19 cellular contexts compared by ENCODE assay signal in genomic region chr18:10463741-10464140, GRCh38. TPM values are rescaled to one million over a fixed set of nuclear protein-coding genes. Genes with fewer than 3 reads are reported as not detected.
DNase-seq lines count a peak whose midpoint lies in the region; ATAC-seq and TF ChIP-seq lines count a peak whose summit lies in the region.
"Had no signal": no experiment of that assay in that cellular context is flagged by ENCODE, and none has a peak within 500 bp of the region (broad histone marks: within the 10 kb centered on the region; RNA-seq: fewer than 3 reads in every experiment).

No MANE protein-coding gene starts in this region.

- H3K4me3 ChIP-seq in BLaER1 (0 out of 2 replicates have a peak overlapping the region, but pooled peaks have one; percentile 2), SK-N-MC (peak overlapping the region; percentile 60)
- H3K4me3 ChIP-seq: HAP-1 had no signal

- H3K27ac ChIP-seq in BLaER1 (peak overlapping the region; percentile 73), SK-N-MC (peak overlapping the region; percentile 100)
- H3K27ac ChIP-seq: KMS-11 had no signal

- H3K36me3 Mint-ChIP-seq in glutamatergic neuron (ENCODE audit: unreplicated experiment): peaks cover 7% of the 10 kb centered on the region
- no peaks in the 10 kb centered on the region for H3K36me3 Mint-ChIP-seq in stimulated activated memory B cell treated with anti-CD40 and anti-IgM and Interleukin-4, amounts not matched to agents 10 μg/mL and 1 μg/mL and 100 μg/mL, for 72 hours
- H3K36me3 Mint-ChIP-seq: CD8-positive, alpha-beta memory T cell had no signal

- in situ Hi-C loops in GM13976 (cut with MboI; ENCODE audit: low sequenced_read_pairs, unreplicated experiment): no loop called here

- no peak for ATAC-seq in stimulated activated memory B cell treated with anti-CD40 and anti-IgM and Interleukin-4, amounts not matched to agents 10 μg/mL and 1 μg/mL and 100 μg/mL, for 72 hours

- H3K9me3 ChIP-seq in BLaER1 (no peaks in the 10 kb centered on the region; the same call in 1 of the 2 replicates), SK-N-MC (ENCODE audit: low read depth, low read length) (no peaks in the 10 kb centered on the region)
- H3K9me3 ChIP-seq: HAP-1 had no signal

- H3K4me1 ChIP-seq in BLaER1: peaks cover 67% of the 10 kb centered on the region
- H3K4me1 ChIP-seq: HAP-1 had no signal

- peaks cover 52% of the 10 kb centered on the region for H3K4me1 Mint-ChIP-seq in glutamatergic neuron (ENCODE audit: low read depth, unreplicated experiment)
- H3K4me1 Mint-ChIP-seq in stimulated activated memory B cell treated with anti-CD40 and anti-IgM and Interleukin-4, amounts not matched to agents 10 μg/mL and 1 μg/mL and 100 μg/mL, for 72 hours: no peaks in the 10 kb centered on the region
- H3K4me1 Mint-ChIP-seq: CD8-positive, alpha-beta memory T cell had no signal

- H3K27me3 ChIP-seq in BLaER1: no peaks in the 10 kb centered on the region

- peaks cover 2% of the 10 kb centered on the region for H3K27me3 Mint-ChIP-seq in glutamatergic neuron (ENCODE audit: unreplicated experiment)
- H3K27me3 Mint-ChIP-seq in stimulated activated memory B cell treated with anti-CD40 and anti-IgM and Interleukin-4, amounts not matched to agents 10 μg/mL and 1 μg/mL and 100 μg/mL, for 72 hours: no peaks in the 10 kb centered on the region

- H3K9ac ChIP-seq in BLaER1 (no peak overlapping the region), SK-N-MC (ENCODE audit: insufficient read length) (peak overlapping the region; percentile 86)
- H3K9ac ChIP-seq: KMS-11 had no signal

- H3K4me2 ChIP-seq in BLaER1: peak overlapping the region; percentile 80
- H3K4me2 ChIP-seq: KMS-11 had no signal

- H3K4me3 Mint-ChIP-seq in glutamatergic neuron (ENCODE audit: unreplicated experiment): peak overlapping the region; percentile 14
- H3K4me3 Mint-ChIP-seq in stimulated activated memory B cell treated with anti-CD40 and anti-IgM and Interleukin-4, amounts not matched to agents 10 μg/mL and 1 μg/mL and 100 μg/mL, for 72 hours: no peak overlapping the region
- H3K4me3 Mint-ChIP-seq: CD8-positive, alpha-beta memory T cell had no signal

- H4K20me1 ChIP-seq in BLaER1: no peaks in the 10 kb centered on the region

- DNase-seq in SK-N-MC (ENCODE audit: low read depth, low spot score) (no peak), glutamatergic neuron (no peak), GM13976 (ENCODE audit: low spot score) (no peak), GDM1 (lab: John Stamatoyannopoulos, UW) (no peak), germinal center (ENCODE audit: low spot score) (no peak), SIG-M5 treated with dmso at 0.1 percent for 504 hours (lab: John Stamatoyannopoulos, UW; ENCODE audit: unreplicated experiment) (no peak)
- DNase-seq: AML-193; CD8-positive, alpha-beta memory T cell; COR-L47; DMS 273 treated with DMSO at 0.1 percent for 48 hours; DMS53; DND-41; EL had no signal

- H3K36me3 ChIP-seq in BLaER1 (0 out of 2 replicates have a peak, but pooled peaks cover 4% of the 10 kb centered on the region), SK-N-MC (ENCODE audit: insufficient read depth, low read length) (peaks cover 80% of the 10 kb centered on the region)
- H3K36me3 ChIP-seq: HAP-1 had no signal

- no peak overlapping the region for H3K27ac Mint-ChIP-seq in glutamatergic neuron (ENCODE audit: unreplicated experiment)
- H3K27ac Mint-ChIP-seq in stimulated activated memory B cell treated with anti-CD40 and anti-IgM and Interleukin-4, amounts not matched to agents 10 μg/mL and 1 μg/mL and 100 μg/mL, for 72 hours: peak overlapping the region; percentile 9
- H3K27ac Mint-ChIP-seq: CD8-positive, alpha-beta memory T cell had no signal

- H3K9me3 Mint-ChIP-seq in glutamatergic neuron (ENCODE audit: unreplicated experiment): peaks cover 3% of the 10 kb centered on the region
- H3K9me3 Mint-ChIP-seq in stimulated activated memory B cell treated with anti-CD40 and anti-IgM and Interleukin-4, amounts not matched to agents 10 μg/mL and 1 μg/mL and 100 μg/mL, for 72 hours: peaks cover 9% of the 10 kb centered on the region
- H3K9me3 Mint-ChIP-seq: CD8-positive, alpha-beta memory T cell had no signal

- no peak for TF ChIP-seq CTCF in glutamatergic neuron (IDR thresholded peaks at IDR 0.05; ENCODE audit: partially characterized antibody, unreplicated experiment)
- TF ChIP-seq CTCF in GM13976 (IDR thresholded peaks at IDR 0.05; ENCODE audit: borderline replicate concordance, control extremely low read depth, extremely low read depth, insufficient read depth, missing control alignments): no peak

RNA-seq across cellular contexts. Expression of gene APCDD1, which starts 9.3 kb away (rescaled TPM):
- total RNA-seq in glutamatergic neuron (ENCODE audit: unreplicated experiment): 171 TPM
- total RNA-seq: A172; CD8-positive, alpha-beta memory T cell; HT-29 had no signal
